In genomic region chr5:173394701-173395100, GRCh38 we compare ENCODE assay signal across 24 cellular contexts.
A peak's percentile ranks its signal among the peaks of the same experiment; 100 is the strongest.
DNase-seq lines count a peak whose midpoint lies in the region; ATAC-seq and TF ChIP-seq lines count a peak whose summit lies in the region.
"Had no signal": no experiment of that assay in that cellular context is flagged by ENCODE, and none has a peak within 500 bp of the region (broad histone marks: within the 10 kb centered on the region; RNA-seq: fewer than 3 reads in every experiment).

No MANE protein-coding gene starts in this region.

- TF ChIP-seq CTCF in osteoblast (IDR thresholded peaks at IDR 0.05; ENCODE audit: extremely low read depth, low read depth, low read length), result no peak
- no peak for TF ChIP-seq CTCF in CD4-positive, alpha-beta T cell (IDR thresholded peaks at IDR 0.05)

- no peaks in the 10 kb centered on the region for H4K20me1 ChIP-seq in osteoblast (ENCODE audit: insufficient read depth, low read length)
- H4K20me1 ChIP-seq: BLaER1 treated with 17β-estradiol and CSF1 and Interleukin-3, amounts not matched to agents 10 nM and 100 nM had no signal

- DNase-seq in AG08395 (ENCODE audit: low spot score) (peak; percentile 44), GM04504 (ENCODE audit: low read depth) (peak; percentile 8), fibroblast of peridontal ligament (ENCODE audit: extremely low read depth) (peak; percentile 8), osteoblast (ENCODE audit: insufficient read length, low spot score, missing footprints) (no peak), NCI-H187 (lab: John Stamatoyannopoulos, UW) (no peak)
- DNase-seq in CD4-positive, alpha-beta T cell, result no peak
- DNase-seq: AML-193; CD4-positive, alpha-beta memory T cell; DND-41; MV-4-11; NCI-H1105; NCI-H1436 treated with DMSO at 0.1 percent for 48 hours; NCI-H2029; NCI-H446; NCI-H524 treated with DMSO at 0.1 percent for 48 hours; NCI-H774; SIG-M5 had no signal

- H3K36me3 ChIP-seq in osteoblast (ENCODE audit: insufficient read depth, low read length), result no peaks in the 10 kb centered on the region
- H3K36me3 ChIP-seq: HAP-1 had no signal

- H3K36me3 Mint-ChIP-seq in CD4-positive, alpha-beta T cell (ENCODE audit: low read depth), result no peaks in the 10 kb centered on the region
- H3K36me3 Mint-ChIP-seq: CD4-positive, alpha-beta memory T cell had no signal

- H3K4me1 Mint-ChIP-seq in CD4-positive, alpha-beta T cell (ENCODE audit: low read depth), result no peaks in the 10 kb centered on the region
- H3K4me1 Mint-ChIP-seq: CD4-positive, alpha-beta memory T cell had no signal

- POLR2A ChIA-PET in CD4-positive, alpha-beta T cell (lab: Charles Lee), result no interaction called here

- CTCF ChIA-PET in CD4-positive, alpha-beta T cell (lab: Charles Lee), result no interaction called here

- ATAC-seq in GM21367 (IDR thresholded peaks at IDR 0.05; ENCODE audit: unreplicated experiment), result no peak
- ATAC-seq in CD4-positive, alpha-beta T cell (ENCODE audit: poor library complexity), result no peak

- H3K9me3 ChIP-seq in osteoblast (ENCODE audit: low read depth, low read length), result peaks cover 2% of the 10 kb centered on the region
- H3K9me3 ChIP-seq in CD4-positive, alpha-beta T cell (ENCODE audit: control insufficient read depth, low read length), result no peaks in the 10 kb centered on the region
- H3K9me3 ChIP-seq: HAP-1 had no signal

- H3K27ac Mint-ChIP-seq in CD4-positive, alpha-beta T cell, result no peak overlapping the region
- H3K27ac Mint-ChIP-seq: CD4-positive, alpha-beta memory T cell had no signal

- peaks cover 13% of the 10 kb centered on the region for H3K4me1 ChIP-seq in osteoblast (ENCODE audit: insufficient read depth, low read length)
- H3K4me1 ChIP-seq: Caco-2, HAP-1 had no signal

- H2AFZ ChIP-seq in osteoblast (ENCODE audit: low read length), result peak overlapping the region; percentile 9

- H3K79me2 ChIP-seq in osteoblast (ENCODE audit: insufficient read depth, low read length), result no peaks in the 10 kb centered on the region

- no peak overlapping the region for H3K4me3 ChIP-seq in osteoblast (ENCODE audit: insufficient read depth, low read length)
- H3K4me3 ChIP-seq: BLaER1 treated with 17β-estradiol and CSF1 and Interleukin-3, amounts not matched to agents 10 nM and 100 nM; HAP-1; K562; SK-N-MC had no signal

- H3K27me3 ChIP-seq in osteoblast (ENCODE audit: insufficient read depth, low read length), result no peaks in the 10 kb centered on the region
- H3K27me3 ChIP-seq in CD4-positive, alpha-beta T cell (ENCODE audit: control insufficient read depth, insufficient read depth, low read length), result peaks cover 6% of the 10 kb centered on the region
- H3K27me3 ChIP-seq: BLaER1 treated with 17β-estradiol and CSF1 and Interleukin-3, amounts not matched to agents 10 nM and 100 nM had no signal

- intact Hi-C loops in CD4-positive, alpha-beta T cell (cut with DNase I, micrococcal nuclease), result no loop called here

- no peak overlapping the region for H3K4me2 ChIP-seq in osteoblast (ENCODE audit: insufficient read depth, low read length)

- H3K27ac ChIP-seq in osteoblast (ENCODE audit: low read depth, low read length), result peak overlapping the region; percentile 84
- no peak overlapping the region for H3K27ac ChIP-seq in CD4-positive, alpha-beta T cell (ENCODE audit: low read depth, low read length)
- H3K27ac ChIP-seq: 22Rv1, SK-N-MC had no signal

- H3K9me3 Mint-ChIP-seq in CD4-positive, alpha-beta T cell, result peaks cover 3% of the 10 kb centered on the region

- no peak overlapping the region for H3K4me3 Mint-ChIP-seq in CD4-positive, alpha-beta T cell
- H3K4me3 Mint-ChIP-seq: CD4-positive, alpha-beta memory T cell had no signal

- peaks cover 45% of the 10 kb centered on the region for H3K27me3 Mint-ChIP-seq in CD4-positive, alpha-beta T cell

Comparison
In these comparisons a context has a peak if more than half of its experiments do, and no peak if none do; other contexts are left out.
1. DNase-seq: peak in AG08395 (single experiment), GM04504 (single experiment) and fibroblast of peridontal ligament (single experiment); none in osteoblast (single experiment), CD4-positive, alpha-beta T cell (0 of 10) and NCI-H187 (0 of 2).